26 cellular contexts compared by ENCODE assay signal in the genomic region with DNA sequence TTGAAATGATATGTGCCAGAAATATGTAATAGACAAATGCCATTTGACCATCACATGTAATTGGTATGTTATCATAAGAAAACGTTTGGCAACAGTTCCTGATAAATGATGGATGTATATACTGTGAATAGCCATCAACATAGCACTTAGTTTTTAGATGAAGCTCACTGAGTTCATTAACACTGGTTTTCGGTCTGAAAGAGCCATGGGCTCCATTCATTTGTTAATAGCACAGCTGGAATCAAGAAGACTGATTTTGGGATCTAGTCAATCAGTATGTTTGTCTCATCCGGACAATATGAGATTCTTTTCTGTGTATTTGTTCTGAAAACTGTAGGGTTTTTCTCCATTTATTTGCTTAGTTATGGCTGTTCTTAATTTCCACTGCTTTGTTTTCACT.
"Had no signal": no experiment of that assay in that cellular context is flagged by ENCODE, and none has a peak within 500 bp of the region (broad histone marks: within the 10 kb centered on the region; RNA-seq: fewer than 3 reads in every experiment).

No MANE protein-coding gene starts in this region.

- H3K9me3 ChIP-seq: ascending aorta had no signal

- H3K36me3 Mint-ChIP-seq: activated naive CD4-positive, alpha-beta T cell treated with anti-CD3 and anti-CD28 coated beads, Interleukin-2, amount 50 U/mL, for 24 hours; activated naive CD8-positive, alpha-beta T cell treated with anti-CD3 and anti-CD28 coated beads, Interleukin-2, amount 10 ng/mL, durations not matched to agents 7 days and 5 days had no signal

- H3K4me3 ChIP-seq: ascending aorta, cardiac muscle cell, SJCRH30, SK-N-MC had no signal

- H3K4me3 Mint-ChIP-seq: activated CD4-positive, alpha-beta T cell treated with anti-CD3 and anti-CD28 coated beads, Interleukin-2, amount 10 ng/mL, durations not matched to agents 24 days and 14 days; activated CD8-positive, alpha-beta T cell treated with anti-CD3 and anti-CD28 coated beads for 36 hours; activated naive CD4-positive, alpha-beta T cell treated with anti-CD3 and anti-CD28 coated beads, Interleukin-2, amount 50 U/mL, for 24 hours; activated naive CD8-positive, alpha-beta T cell treated with anti-CD3 and anti-CD28 coated beads, Interleukin-2, amount 10 ng/mL, durations not matched to agents 7 days and 5 days; central memory CD8-positive, alpha-beta T cell had no signal

- ATAC-seq: activated CD8-positive, alpha-beta T cell treated with anti-CD3 and anti-CD28 coated beads for 36 hours; Panc1 had no signal

- H3K4me1 Mint-ChIP-seq: activated CD4-positive, alpha-beta T cell treated with anti-CD3 and anti-CD28 coated beads, Interleukin-2, amount 10 ng/mL, durations not matched to agents 24 days and 14 days; activated naive CD4-positive, alpha-beta T cell treated with anti-CD3 and anti-CD28 coated beads, Interleukin-2, amount 50 U/mL, for 24 hours; activated naive CD8-positive, alpha-beta T cell treated with anti-CD3 and anti-CD28 coated beads, Interleukin-2, amount 10 ng/mL, durations not matched to agents 7 days and 5 days; central memory CD8-positive, alpha-beta T cell had no signal

- H3K36me3 ChIP-seq: ascending aorta, cardiac muscle cell, SJCRH30, WERI-Rb-1 had no signal

- H3K27me3 Mint-ChIP-seq: activated CD4-positive, alpha-beta T cell treated with anti-CD3 and anti-CD28 coated beads, Interleukin-2, amount 10 ng/mL, durations not matched to agents 24 days and 14 days; activated CD8-positive, alpha-beta T cell treated with anti-CD3 and anti-CD28 coated beads for 36 hours; activated naive CD8-positive, alpha-beta T cell treated with anti-CD3 and anti-CD28 coated beads, Interleukin-2, amount 10 ng/mL, durations not matched to agents 7 days and 5 days; central memory CD8-positive, alpha-beta T cell had no signal

- H3K27ac ChIP-seq: ascending aorta, cardiac muscle cell, SJCRH30, SK-N-MC, WERI-Rb-1 had no signal

- H3K4me1 ChIP-seq: ascending aorta had no signal

- H3K27ac Mint-ChIP-seq: activated CD4-positive, alpha-beta T cell treated with anti-CD3 and anti-CD28 coated beads, Interleukin-2, amount 10 ng/mL, durations not matched to agents 24 days and 14 days; activated CD8-positive, alpha-beta T cell treated with anti-CD3 and anti-CD28 coated beads for 36 hours; activated naive CD4-positive, alpha-beta T cell treated with anti-CD3 and anti-CD28 coated beads, Interleukin-2, amount 50 U/mL, for 24 hours; activated naive CD8-positive, alpha-beta T cell treated with anti-CD3 and anti-CD28 coated beads, Interleukin-2, amount 10 ng/mL, durations not matched to agents 7 days and 5 days; activated T-helper 2 cell treated with anti-CD3 and anti-CD28 coated beads, Interferon-gamma antibody, Interleukin-2, Interleukin-4, amounts not matched to agents 10 μg/mL and 5 μg/mL and 100 μg/mL, durations not matched to agents 14 hours and 24 hours and 36 hours had no signal

- H3K9me3 Mint-ChIP-seq: activated CD4-positive, alpha-beta T cell treated with anti-CD3 and anti-CD28 coated beads, Interleukin-2, amount 10 ng/mL, durations not matched to agents 24 days and 14 days; activated CD8-positive, alpha-beta T cell treated with anti-CD3 and anti-CD28 coated beads for 36 hours; activated naive CD4-positive, alpha-beta T cell treated with anti-CD3 and anti-CD28 coated beads, Interleukin-2, amount 50 U/mL, for 24 hours; activated naive CD8-positive, alpha-beta T cell treated with anti-CD3 and anti-CD28 coated beads, Interleukin-2, amount 10 ng/mL, durations not matched to agents 7 days and 5 days; activated T-helper 2 cell treated with anti-CD3 and anti-CD28 coated beads, Interferon-gamma antibody, Interleukin-2, Interleukin-4, amounts not matched to agents 10 μg/mL and 5 μg/mL and 100 μg/mL, durations not matched to agents 14 hours and 24 hours and 36 hours; central memory CD8-positive, alpha-beta T cell had no signal

- DNase-seq: activated CD4-positive, alpha-beta T cell treated with anti-CD3 and anti-CD28 coated beads, Interleukin-2, amount 10 ng/mL, durations not matched to agents 24 days and 14 days; activated CD4-positive, alpha-beta T cell treated with anti-CD3 and anti-CD28 coated beads, Interleukin-2, amount 50 U/mL, for 4 hours; activated CD8-positive, alpha-beta T cell treated with anti-CD3 and anti-CD28 coated beads for 36 hours; activated gamma-delta T cell; activated naive CD4-positive, alpha-beta T cell treated with Interleukin-2 at 50 U/mL for 16 hours; activated naive CD8-positive, alpha-beta T cell treated with anti-CD3 and anti-CD28 coated beads, Interleukin-2, amount 10 ng/mL, durations not matched to agents 7 days and 5 days; activated T-cell treated with anti-CD3 and anti-CD28 coated beads, Interleukin-2, amount 50 U/mL, for 1 hour; amygdala; NCI-H1105; NCI-H1417 treated with DMSO at 0.1 percent for 48 hours; NCI-H1694; NCI-H1930; NCI-H2081 treated with DMSO at 0.1 percent for 48 hours; NCI-H345; NCI-H524 treated with DMSO at 0.1 percent for 48 hours; SHP77; T1000 had no signal

- H3K27me3 ChIP-seq: ascending aorta, cardiac muscle cell, SJCRH30 had no signal
